ENCODE assay signal across 1 cellular context in the genomic region with DNA sequence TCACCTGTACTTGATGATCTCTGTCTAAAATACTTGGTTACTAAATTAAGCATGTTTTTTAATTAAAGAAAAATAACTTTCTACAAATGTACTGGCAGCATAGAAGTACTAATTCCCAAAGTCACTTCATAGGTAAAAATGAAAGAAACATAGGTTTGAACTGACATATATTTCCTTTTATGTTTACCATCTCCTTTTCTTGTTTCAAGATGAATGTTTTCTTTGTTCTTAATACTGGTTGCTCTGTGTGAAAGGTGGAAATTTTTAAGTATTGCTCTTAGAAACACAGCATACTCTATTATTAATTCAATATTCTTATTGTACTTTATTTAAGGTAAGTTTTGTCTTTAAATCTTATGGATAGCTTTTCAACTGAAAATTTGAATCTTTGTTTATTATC.
TF ChIP-seq lines count a peak whose summit lies in the region.

No MANE protein-coding gene starts in this region.

TF ChIP-seq in H1, 55 proteins besides CTCF, POLR2A, EP300 and RAD21:
- TF ChIP-seq EGR1 (IDR thresholded peaks at IDR 0.05; ENCODE audit: borderline replicate concordance, low read depth, low read length), result no peak
- no peak for TF ChIP-seq BRCA1 (IDR thresholded peaks at IDR 0.05; ENCODE audit: low read depth, low read length)
- no peak for TF ChIP-seq HDAC2 (IDR thresholded peaks at IDR 0.05; ENCODE audit: borderline replicate concordance in 1 of 2, low read depth in 2 of 2, low read length in 2 of 2)
- TF ChIP-seq SP1 (IDR thresholded peaks at IDR 0.05; ENCODE audit: low read depth, low read length), result no peak
- TF ChIP-seq PHF8 (conservative IDR thresholded peaks at IDR 0.05; ENCODE audit: low read depth, low read length), result no peak
- no peak for TF ChIP-seq HDAC6 (IDR thresholded peaks at IDR 0.05; ENCODE audit: low read depth, low read length)
- no peak for TF ChIP-seq ZNF274 (IDR thresholded peaks at IDR 0.05; ENCODE audit: borderline replicate concordance, extremely low read depth, low read length)
- TF ChIP-seq EZH2 (IDR thresholded peaks at IDR 0.05; ENCODE audit: low read depth, low read length, severe bottlenecking), result no peak
- TF ChIP-seq SP4 (IDR thresholded peaks at IDR 0.05; ENCODE audit: low read length), result no peak
- TF ChIP-seq RFX5 (IDR thresholded peaks at IDR 0.05; ENCODE audit: borderline replicate concordance, low read depth, low read length), result no peak
- TF ChIP-seq, protein P1, sequence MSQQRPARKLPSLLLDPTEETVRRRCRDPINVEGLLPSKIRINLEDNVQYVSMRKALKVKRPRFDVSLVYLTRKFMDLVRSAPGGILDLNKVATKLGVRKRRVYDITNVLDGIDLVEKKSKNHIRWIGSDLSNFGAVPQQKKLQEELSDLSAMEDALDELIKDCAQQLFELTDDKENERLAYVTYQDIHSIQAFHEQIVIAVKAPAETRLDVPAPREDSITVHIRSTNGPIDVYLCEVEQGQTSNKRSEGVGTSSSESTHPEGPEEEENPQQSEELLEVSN (IDR thresholded peaks at IDR 0.05), result no peak
- no peak for TF ChIP-seq BCL11A (IDR thresholded peaks at IDR 0.05; ENCODE audit: low read depth in 2 of 2, low read length in 2 of 2)
- TF ChIP-seq YY1 (IDR thresholded peaks at IDR 0.05; ENCODE audit: low read depth, low read length), result no peak
- TF ChIP-seq SUZ12 (IDR thresholded peaks at IDR 0.05; ENCODE audit: low read length), result no peak
- TF ChIP-seq TBP (IDR thresholded peaks at IDR 0.05; ENCODE audit: low read depth, low read length), result no peak
- no peak for TF ChIP-seq POU5F1 (IDR thresholded peaks at IDR 0.05; ENCODE audit: low read depth, low read length)
- TF ChIP-seq, protein P2, sequence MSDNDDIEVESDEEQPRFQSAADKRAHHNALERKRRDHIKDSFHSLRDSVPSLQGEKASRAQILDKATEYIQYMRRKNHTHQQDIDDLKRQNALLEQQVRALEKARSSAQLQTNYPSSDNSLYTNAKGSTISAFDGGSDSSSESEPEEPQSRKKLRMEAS (IDR thresholded peaks at IDR 0.05), result no peak
